ENCODE assay signal across 19 cellular contexts in genomic region chr2:207984765-207985480, GRCh38.
"Had no signal": no experiment of that assay in that cellular context is flagged by ENCODE, and none has a peak within 500 bp of the region (broad histone marks: within the 10 kb centered on the region; RNA-seq: fewer than 3 reads in every experiment).

No MANE protein-coding gene starts in this region.

- H3K4me3 Mint-ChIP-seq: activated naive CD8-positive, alpha-beta T cell; T-cell; T-helper 2 cell treated with Interferon-gamma antibody and Interleukin-4, amounts not matched to agents 5 μg/mL and 100 μg/mL, for 36 hours had no signal

- DNase-seq: activated CD4-positive, alpha-beta T cell treated with anti-CD3 and anti-CD28 coated beads for 48 hours; activated CD4-positive, alpha-beta T cell treated with anti-CD3 and anti-CD28 coated beads, Interleukin-2, amount 50 U/mL, for 48 hours; activated CD8-positive, alpha-beta memory T cell treated with anti-CD3 and anti-CD28 coated beads for 24 hours; activated effector memory CD4-positive, alpha-beta T cell treated with Interleukin-2 at 50 U/mL for 16 hours; activated naive CD4-positive, alpha-beta T cell treated with Interleukin-2 at 50 U/mL for 16 hours; anterior cingulate cortex; effector memory CD4-positive, alpha-beta T cell; left ventricle myocardium superior; nucleus accumbens; psoas muscle; spleen; stimulated activated CD4-positive, alpha-beta T cell treated with anti-CD3 and anti-CD28 coated beads, Interleukin-2, amount 100 ng/mL, for 48 hours; T-cell had no signal

- H3K27ac ChIP-seq: parathyroid adenoma, psoas muscle, tibial nerve, VCaP had no signal

- ATAC-seq: activated CD4-positive, CD25-positive, alpha-beta regulatory T cell treated with anti-CD3 and anti-CD28 coated beads, Interleukin-2, amount 50 U/mL, for 24 hours; left ventricle myocardium superior; psoas muscle; T-cell had no signal

- H3K9ac ChIP-seq: parathyroid adenoma had no signal

- H3K4me1 ChIP-seq: parathyroid adenoma, psoas muscle, tibial nerve had no signal

- H3K27me3 ChIP-seq: spleen, tibial nerve had no signal

- H2AFZ ChIP-seq: parathyroid adenoma had no signal

- H3K27me3 Mint-ChIP-seq: activated naive CD8-positive, alpha-beta T cell; T-cell had no signal

- H3K27ac Mint-ChIP-seq: activated naive CD8-positive, alpha-beta T cell; T-cell; T-helper 2 cell treated with Interferon-gamma antibody and Interleukin-4, amounts not matched to agents 5 μg/mL and 100 μg/mL, for 36 hours had no signal

- H3K4me3 ChIP-seq: psoas muscle, spleen, tibial nerve had no signal

- H3K9me3 Mint-ChIP-seq: T-cell; T-helper 2 cell treated with Interferon-gamma antibody and Interleukin-4, amounts not matched to agents 5 μg/mL and 100 μg/mL, for 36 hours had no signal

- H3K9me3 ChIP-seq: psoas muscle, spleen, tibial nerve had no signal
